ENCODE assay signal across 1 cellular context in the genomic region with DNA sequence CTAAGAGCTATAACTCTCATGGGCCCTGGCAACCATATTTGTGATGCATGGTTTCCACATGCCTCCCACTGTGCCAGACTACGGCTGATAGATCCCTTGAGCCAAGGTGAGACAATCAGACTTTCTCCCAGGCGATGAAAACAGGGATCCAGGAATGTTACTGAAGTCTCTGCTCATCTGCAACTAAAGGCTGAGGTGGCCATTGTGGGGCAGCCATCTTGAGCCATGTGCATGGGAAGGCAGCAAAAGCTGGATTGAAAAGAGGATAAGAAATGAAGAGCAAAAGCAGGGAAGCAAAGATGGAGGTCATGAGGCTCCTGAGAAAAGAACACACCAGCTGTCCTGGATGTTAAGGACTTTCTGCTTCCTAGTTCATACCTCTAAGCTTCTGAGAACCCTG.
TF ChIP-seq lines count a peak whose summit lies in the region.

No MANE protein-coding gene starts in this region.

TF ChIP-seq in HepG2, 621 proteins besides CTCF, POLR2A, EP300 and RAD21:
- no peak for TF ChIP-seq RCOR2 (CRISPR knock-in tag; IDR thresholded peaks at IDR 0.05)
- TF ChIP-seq YY1 (IDR thresholded peaks at IDR 0.05; ENCODE audit: insufficient read depth, insufficient replicate concordance, low read depth, low read length): peak; percentile 31
